ENCODE assay signal across 8 cellular contexts in the genomic region with DNA sequence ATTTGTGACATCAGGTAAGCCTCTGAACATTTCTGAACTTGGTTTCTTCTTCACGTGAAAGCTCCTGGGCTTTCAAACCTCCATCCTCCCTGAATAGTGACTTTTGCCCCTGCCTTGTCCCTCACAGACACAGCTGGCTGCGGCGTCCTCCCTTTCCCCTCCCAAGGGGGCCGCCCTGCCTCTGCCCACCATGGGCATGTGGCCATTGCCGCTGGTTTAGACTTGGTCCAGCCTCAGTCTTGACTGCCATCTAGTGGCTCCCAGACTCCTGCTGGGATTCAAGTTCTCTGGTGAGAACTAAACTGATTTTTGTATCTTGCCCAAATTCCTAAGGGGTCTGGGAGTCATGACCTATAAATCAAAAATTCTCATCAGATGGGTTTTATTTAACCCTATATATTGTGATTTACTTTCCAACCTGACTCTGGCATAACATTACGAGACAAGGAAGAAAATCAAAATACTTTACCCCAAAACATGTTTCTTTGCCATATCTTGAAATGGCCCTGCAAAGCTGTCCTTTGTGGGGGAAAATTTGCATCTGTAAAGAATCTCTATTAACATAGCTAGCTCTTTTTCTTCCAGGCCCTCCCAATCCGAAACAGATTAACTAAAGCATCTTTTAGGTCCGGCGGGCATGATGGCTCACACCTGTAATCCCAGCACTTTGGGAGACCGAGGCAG.
DNase-seq lines count a peak whose midpoint lies in the region; ATAC-seq and TF ChIP-seq lines count a peak whose summit lies in the region.
"Not testable (repeated sequence)": the region's sequence is repeated elsewhere in the genome, so short reads cannot be mapped to it uniquely, and the experiment has no call there.

No MANE protein-coding gene starts in this region.

- not testable (repeated sequence) for H3K9me3 ChIP-seq in Caco-2

- CTCF ChIA-PET in Caco-2 (lab: Charles Lee) = interaction anchor here (0.6 to 3.1 kb wide), 6 partner anchors 10 to 198 kb away, joined by 3 to 19 read pairs (median 8); a partner anchor contains a TSS

- H3K27me3 ChIP-seq in Caco-2 (replicated peaks; ENCODE audit: control insufficient read depth, insufficient read depth, low read length); HL-60 (ENCODE audit: insufficient read depth, poor library complexity, severe bottlenecking): not testable (repeated sequence)

- not testable (repeated sequence) for H3K36me3 ChIP-seq in Caco-2 (ENCODE audit: control insufficient read depth, insufficient read depth, low read length)

- BruUV-seq in Caco-2 (replicated peaks; lab: Mats Ljungman, UMichigan) = not testable (repeated sequence)

- H3K4me3 ChIP-seq in Caco-2 (ENCODE audit: low read depth, low read length); HL-60 (replicated peaks; ENCODE audit: insufficient read depth, low read length); fibroblast of the aortic adventitia (ENCODE audit: low read depth, low read length): not testable (repeated sequence)

- H3K4me3 Mint-ChIP-seq in Caco-2 (ENCODE audit: unreplicated experiment); activated naive CD8-positive, alpha-beta T cell treated with anti-CD3 and anti-CD28 coated beads, Interleukin-2, amount 50 U/mL, for 24 hours: not testable (repeated sequence)

- H3K27ac Mint-ChIP-seq in Caco-2 (ENCODE audit: unreplicated experiment); activated naive CD8-positive, alpha-beta T cell treated with anti-CD3 and anti-CD28 coated beads, Interleukin-2, amount 50 U/mL, for 24 hours: not testable (repeated sequence)

- H3K4me1 Mint-ChIP-seq in Caco-2 (ENCODE audit: low read depth, unreplicated experiment); activated naive CD8-positive, alpha-beta T cell treated with anti-CD3 and anti-CD28 coated beads, Interleukin-2, amount 50 U/mL, for 24 hours: not testable (repeated sequence)

- H3K27me3 Mint-ChIP-seq in Caco-2 (ENCODE audit: insufficient read depth, unreplicated experiment) = not testable (repeated sequence)
- H3K27me3 Mint-ChIP-seq in activated naive CD8-positive, alpha-beta T cell treated with anti-CD3 and anti-CD28 coated beads, Interleukin-2, amount 50 U/mL, for 24 hours = peaks cover 18% of the 10 kb centered on the region

- H3K4me1 ChIP-seq in Caco-2 = not testable (repeated sequence)

- intact Hi-C loops in Caco-2 (cut with micrococcal nuclease; ENCODE audit: unreplicated experiment) = loop anchor here (1.0 to 2.0 kb wide), 3 partner anchors 199 to 341 kb away; a partner anchor contains a TSS

- POLR2A ChIA-PET in Caco-2 (lab: Charles Lee) = interaction anchor here (0.6 kb wide), 1 partner anchor 29 kb away, joined by 3 read pairs; no protein-coding TSS in a partner anchor

- not testable (repeated sequence) for H3K27ac ChIP-seq in HL-60 (replicated peaks)

- H3K36me3 Mint-ChIP-seq in Caco-2 (ENCODE audit: insufficient read depth, unreplicated experiment); activated naive CD8-positive, alpha-beta T cell treated with anti-CD3 and anti-CD28 coated beads, Interleukin-2, amount 50 U/mL, for 24 hours (ENCODE audit: low read depth): not testable (repeated sequence)

- peak; percentile 70 to 77 for DNase-seq in Caco-2
- peak in 1 of 2 experiments; percentile 32 for DNase-seq in HL-60 (ENCODE audit: low read depth in 1 of 2, low spot score in 1 of 2)
- peak; percentile 50 for DNase-seq in NCI-H345 treated with DMSO at 0.1 percent for 48 hours (lab: John Stamatoyannopoulos, UW; ENCODE audit: unreplicated experiment)
- DNase-seq in T-helper 9 cell = peak; percentile 41
- peak; percentile 49 for DNase-seq in activated naive CD8-positive, alpha-beta T cell treated with anti-CD3 and anti-CD28 coated beads, Interleukin-2, amount 50 U/mL, for 24 hours
- peak; percentile 65 for DNase-seq in fibroblast of the aortic adventitia (ENCODE audit: low read depth)
- peak; percentile 26 for DNase-seq in midbrain (lab: John Stamatoyannopoulos, UW)
- DNase-seq in stimulated activated naive CD4-positive, alpha-beta T cell (lab: John Stamatoyannopoulos, UW) = peak; percentile 3 to 41 (median 29)

- ATAC-seq in activated naive CD8-positive, alpha-beta T cell treated with anti-CD3 and anti-CD28 coated beads, Interleukin-2, amount 50 U/mL, for 24 hours = peak; percentile 65

- not testable (repeated sequence) for H3K9me3 Mint-ChIP-seq in Caco-2 (ENCODE audit: unreplicated experiment); activated naive CD8-positive, alpha-beta T cell treated with anti-CD3 and anti-CD28 coated beads, Interleukin-2, amount 50 U/mL, for 24 hours

- TF ChIP-seq CTCF in Caco-2 (IDR thresholded peaks at IDR 0.05; ENCODE audit: insufficient read depth in 1 of 2, low read depth in 1 of 2, low read length in 1 of 2, severe bottlenecking in 1 of 2, unreplicated experiment in 1 of 2) (peak; percentile 91 to 94), HL-60 (IDR thresholded peaks at IDR 0.05; ENCODE audit: insufficient read depth, low read length) (peak; percentile 66), fibroblast of the aortic adventitia (IDR thresholded peaks at IDR 0.05; ENCODE audit: insufficient read depth, low read length) (peak; percentile 93)
